30 cellular contexts compared by ENCODE assay signal in genomic region chr1:218754477-218754876, GRCh38.
"Had no signal": no experiment of that assay in that cellular context is flagged by ENCODE, and none has a peak within 500 bp of the region (broad histone marks: within the 10 kb centered on the region; RNA-seq: fewer than 3 reads in every experiment).

No MANE protein-coding gene starts in this region.

- DNase-seq: Kasumi-1, MG63, NCI-H1092, NCI-H1105, NCI-H1417 treated with DMSO at 0.1 percent for 48 hours, NCI-H1436 treated with DMSO at 0.1 percent for 48 hours, NCI-H1694 treated with DMSO at 0.1 percent for 48 hours, NCI-H187 treated with DMSO at 0.1 percent for 48 hours, NCI-H2029, NCI-H2081, NCI-H2171, NCI-H226, NCI-H446 treated with DMSO at 0.1 percent for 48 hours, NCI-H510A, NCI-H524, NCI-H526, NCI-H69, NCI-H748 treated with DMSO at 0.1 percent for 48 hours, NCI-H82, PC-9, SHP77, SIG-M5, SJCRH30, T-cell had no signal

- ATAC-seq: Panc1, Right ventricle myocardium inferior, SK-N-SH treated with all-trans-retinoic acid at 6 μM for 48 hours, T-cell had no signal

- H3K4me3 ChIP-seq: MG63, PC-9, SJCRH30, SK-N-MC had no signal

- H3K27me3 ChIP-seq: MG63, SJCRH30 had no signal

- H3K36me3 ChIP-seq: MG63, SJCRH30 had no signal

- H3K4me2 ChIP-seq: PC-9 had no signal

- H3K27ac ChIP-seq: PC-9, RWPE1, SJCRH30, SK-N-MC had no signal

- H2AFZ ChIP-seq: PC-9 had no signal

- FAIRE-seq: RCC 7860 had no signal

- H3K4me1 ChIP-seq: SJCRH30 had no signal
